8 cellular contexts compared by ENCODE assay signal in the genomic region with DNA sequence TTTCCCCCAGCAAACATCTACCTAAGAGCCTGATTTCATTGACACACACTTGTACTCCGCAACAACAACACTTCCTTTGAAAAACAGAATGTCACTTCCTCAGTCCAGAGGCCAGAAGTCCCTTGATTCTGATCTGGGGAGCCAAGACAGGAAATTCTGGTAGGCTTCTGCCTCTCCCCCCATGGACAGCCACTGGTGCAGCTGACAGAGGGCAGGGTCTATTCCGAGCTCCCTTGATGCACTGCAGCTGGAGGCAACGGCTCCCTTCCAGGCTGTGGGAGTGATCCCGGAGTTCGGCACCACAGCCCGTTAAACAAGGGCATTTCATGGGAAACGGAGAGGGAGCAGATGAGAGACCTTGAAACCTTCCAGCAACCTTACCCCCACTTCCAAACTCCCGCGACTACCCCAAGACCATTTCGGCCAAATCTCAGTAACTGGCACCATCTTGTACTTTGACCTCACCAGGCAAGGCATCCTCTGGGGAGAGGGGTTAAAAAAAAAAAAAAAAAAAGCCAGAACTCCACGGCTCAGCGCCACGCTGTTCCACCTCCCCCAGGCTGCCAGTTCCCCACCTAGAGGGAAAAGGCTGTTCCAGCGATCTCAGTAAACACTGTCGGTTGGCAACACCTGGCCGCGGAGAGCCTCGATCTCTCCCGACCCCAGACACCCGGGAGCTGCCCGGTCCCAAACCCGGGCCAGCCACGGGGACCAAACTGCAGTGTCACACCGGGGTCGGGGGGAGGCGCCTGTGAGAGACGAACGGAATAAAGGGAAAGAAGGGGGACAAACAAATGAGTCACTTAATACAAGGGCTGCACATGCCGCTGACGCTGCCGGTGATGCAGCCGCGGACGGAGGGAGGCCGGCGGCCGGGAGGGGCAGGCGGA. TPM values are rescaled to one million over a fixed set of nuclear protein-coding genes. Genes with fewer than 3 reads are reported as not detected.
DNase-seq lines count a peak whose midpoint lies in the region; ATAC-seq and TF ChIP-seq lines count a peak whose summit lies in the region.

No MANE protein-coding gene starts in this region.

- H3K4me3 ChIP-seq in rectal smooth muscle tissue (ENCODE audit: low read length): peak overlapping the region; percentile 79
- peak overlapping the region; percentile 95 to 100 for H3K4me3 ChIP-seq in aorta (ENCODE audit: low read length in 2 of 2)

- no peaks in the 10 kb centered on the region for H3K27me3 Mint-ChIP-seq in T-helper 2 cell treated with Interferon-gamma antibody and Interleukin-4, amounts not matched to agents 5 μg/mL and 100 μg/mL, for 36 hours (ENCODE audit: low read depth)

- intact Hi-C loops in aorta (cut with DNase I): loop anchor here (2.0 to 10.0 kb wide), 6 partner anchors 146 to 274 kb away; no protein-coding TSS in a partner anchor

- H3K9me3 Mint-ChIP-seq in T-helper 2 cell treated with Interferon-gamma antibody and Interleukin-4, amounts not matched to agents 5 μg/mL and 100 μg/mL, for 36 hours: peaks cover under 1% of the 10 kb centered on the region

- peak overlapping the region; percentile 99 for H3K4me3 Mint-ChIP-seq in T-helper 2 cell treated with Interferon-gamma antibody and Interleukin-4, amounts not matched to agents 5 μg/mL and 100 μg/mL, for 36 hours

- ATAC-seq in HG02938 (IDR thresholded peaks at IDR 0.05; ENCODE audit: unreplicated experiment) (peak; percentile 42), aorta (ENCODE audit: low FRiP score) (peak; percentile 87)

- peaks cover 61% of the 10 kb centered on the region for H3K4me1 Mint-ChIP-seq in T-helper 2 cell treated with Interferon-gamma antibody and Interleukin-4, amounts not matched to agents 5 μg/mL and 100 μg/mL, for 36 hours (ENCODE audit: low read depth)

- H3K9ac ChIP-seq in rectal smooth muscle tissue (ENCODE audit: low read length): peak overlapping the region; percentile 49

- H3K4me1 ChIP-seq in rectal smooth muscle tissue (ENCODE audit: control insufficient read depth, insufficient read depth, low read length) (peaks cover 5% of the 10 kb centered on the region), aorta (ENCODE audit: control insufficient read depth in 1 of 2, insufficient read depth in 2 of 2, low read length in 2 of 2) (no peaks in the 10 kb centered on the region)

- peak; percentile 75 for TF ChIP-seq CTCF in GM12874 (IDR thresholded peaks at IDR 0.05; ENCODE audit: insufficient read depth, low read depth, low read length)

- peak overlapping the region; percentile 81 for H3K27ac ChIP-seq in rectal smooth muscle tissue (ENCODE audit: low read depth, low read length)
- peak overlapping the region; percentile 92 to 100 for H3K27ac ChIP-seq in aorta (ENCODE audit: low read depth in 1 of 2, low read length in 2 of 2)

- DNase-seq in NCI-H1694 (lab: John Stamatoyannopoulos, UW) (peak; percentile 36), anterior cingulate cortex (lab: John Stamatoyannopoulos, UW) (peak in 57 of 58 donors; percentile 16 to 90 (median 73)), hepatic stellate cell (ENCODE audit: low spot score) (peak; percentile 77), aorta (peak; percentile 92 to 95)
- DNase-seq in T-helper 2 cell treated with Interferon-gamma antibody and Interleukin-4, amounts not matched to agents 5 μg/mL and 100 μg/mL, for 36 hours (ENCODE audit: low spot score): peak; percentile 86

- peaks cover 35% of the 10 kb centered on the region for H3K36me3 Mint-ChIP-seq in T-helper 2 cell treated with Interferon-gamma antibody and Interleukin-4, amounts not matched to agents 5 μg/mL and 100 μg/mL, for 36 hours (ENCODE audit: low read depth)

- peak overlapping the region; percentile 97 for H3K27ac Mint-ChIP-seq in T-helper 2 cell treated with Interferon-gamma antibody and Interleukin-4, amounts not matched to agents 5 μg/mL and 100 μg/mL, for 36 hours

- H3K36me3 ChIP-seq in rectal smooth muscle tissue (ENCODE audit: control insufficient read depth, insufficient read depth, low read length) (no peaks in the 10 kb centered on the region), aorta (ENCODE audit: control insufficient read depth in 1 of 2, insufficient read depth in 2 of 2, low read length in 1 of 2) (no peaks in the 10 kb centered on the region)

- H3K9me3 ChIP-seq in aorta (ENCODE audit: control insufficient read depth, low read length): no peaks in the 10 kb centered on the region

- 0 to 1% methylated on average over 34 to 38 of the region's 38 CpGs for WGBS in aorta, 2 donors

- no peaks in the 10 kb centered on the region for H3K27me3 ChIP-seq in rectal smooth muscle tissue (ENCODE audit: control insufficient read depth, insufficient read depth, low read length)
- no peaks in the 10 kb centered on the region for H3K27me3 ChIP-seq in aorta (ENCODE audit: control insufficient read depth in 1 of 2, insufficient read depth in 2 of 2, low read length in 1 of 2)

RNA-seq across cellular contexts. Expression of a gene that starts 1.1 kb away (rescaled TPM):
- total RNA-seq in aorta: 10 to 100 TPM; 80.9 to 82.6 TPM
- 10 to 100 TPM; 19.3 to 29.4 TPM for polyA plus RNA-seq in aorta

Comparison
In these comparisons a context has a peak if more than half of its experiments do, and no peak if none do; other contexts are left out.
1. Peak in every context shown above with its lines: DNase-seq, ATAC-seq, H3K4me3 ChIP-seq and H3K27ac ChIP-seq.
2. DNase-seq: peak in every context shown above with its lines; median percentile 94 in aorta; 86 in T-helper 2 cell treated with Interferon-gamma antibody and Interleukin-4, amounts not matched to agents 5 μg/mL and 100 μg/mL, for 36 hours; 77 in hepatic stellate cell; 73 in anterior cingulate cortex; 36 in NCI-H1694.